In the genomic region with DNA sequence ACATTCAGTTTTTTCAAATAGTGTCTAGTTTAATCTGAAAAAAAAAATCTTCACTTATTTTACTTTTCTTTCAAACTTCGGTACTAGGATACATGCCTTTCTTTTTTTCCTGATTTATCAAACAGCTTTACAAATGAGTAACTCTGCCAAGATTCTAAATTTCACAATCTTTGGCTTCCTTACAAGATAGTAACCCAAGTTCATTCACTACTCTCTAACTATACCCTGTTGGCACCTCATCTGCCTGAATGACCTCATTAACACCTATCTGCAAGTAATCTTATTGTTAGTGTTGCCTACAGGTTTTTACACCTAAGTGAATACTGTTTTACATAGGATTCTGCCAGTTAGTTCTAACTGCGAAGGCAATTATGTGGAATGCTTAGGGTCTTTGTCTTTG, we compare ENCODE assay signal across 1 cellular context.
TF ChIP-seq lines count a peak whose summit lies in the region.

No MANE protein-coding gene starts in this region.

TF ChIP-seq in GM12878, 131 proteins besides CTCF, POLR2A, EP300 and RAD21 (continued from another document):
- TF ChIP-seq, protein P1, sequence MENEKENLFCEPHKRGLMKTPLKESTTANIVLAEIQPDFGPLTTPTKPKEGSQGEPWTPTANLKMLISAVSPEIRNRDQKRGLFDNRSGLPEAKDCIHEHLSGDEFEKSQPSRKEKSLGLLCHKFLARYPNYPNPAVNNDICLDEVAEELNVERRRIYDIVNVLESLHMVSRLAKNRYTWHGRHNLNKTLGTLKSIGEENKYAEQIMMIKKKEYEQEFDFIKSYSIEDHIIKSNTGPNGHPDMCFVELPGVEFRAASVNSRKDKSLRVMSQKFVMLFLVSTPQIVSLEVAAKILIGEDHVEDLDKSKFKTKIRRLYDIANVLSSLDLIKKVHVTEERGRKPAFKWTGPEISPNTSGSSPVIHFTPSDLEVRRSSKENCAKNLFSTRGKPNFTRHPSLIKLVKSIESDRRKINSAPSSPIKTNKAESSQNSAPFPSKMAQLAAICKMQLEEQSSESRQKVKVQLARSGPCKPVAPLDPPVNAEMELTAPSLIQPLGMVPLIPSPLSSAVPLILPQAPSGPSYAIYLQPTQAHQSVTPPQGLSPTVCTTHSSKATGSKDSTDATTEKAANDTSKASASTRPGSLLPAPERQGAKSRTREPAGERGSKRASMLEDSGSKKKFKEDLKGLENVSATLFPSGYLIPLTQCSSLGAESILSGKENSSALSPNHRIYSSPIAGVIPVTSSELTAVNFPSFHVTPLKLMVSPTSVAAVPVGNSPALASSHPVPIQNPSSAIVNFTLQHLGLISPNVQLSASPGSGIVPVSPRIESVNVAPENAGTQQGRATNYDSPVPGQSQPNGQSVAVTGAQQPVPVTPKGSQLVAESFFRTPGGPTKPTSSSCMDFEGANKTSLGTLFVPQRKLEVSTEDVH (IDR thresholded peaks at IDR 0.05; ENCODE audit: low read depth, partially characterized antibody), result no peak
- TF ChIP-seq SRF (IDR thresholded peaks at IDR 0.05; ENCODE audit: low read depth in 2 of 2, low read length in 2 of 2), result no peak
- TF ChIP-seq BACH1 (IDR thresholded peaks at IDR 0.05; ENCODE audit: borderline replicate concordance), result no peak
- no peak for TF ChIP-seq CBX3 (IDR thresholded peaks at IDR 0.05; ENCODE audit: borderline replicate concordance, low read depth)
- TF ChIP-seq HDGF (IDR thresholded peaks at IDR 0.05), result no peak
- TF ChIP-seq TARDBP (IDR thresholded peaks at IDR 0.05; ENCODE audit: borderline replicate concordance), result no peak
- no peak for TF ChIP-seq YBX1 (IDR thresholded peaks at IDR 0.05)
- no peak for TF ChIP-seq CREM (IDR thresholded peaks at IDR 0.05; ENCODE audit: low read depth)
- TF ChIP-seq, protein P2, sequence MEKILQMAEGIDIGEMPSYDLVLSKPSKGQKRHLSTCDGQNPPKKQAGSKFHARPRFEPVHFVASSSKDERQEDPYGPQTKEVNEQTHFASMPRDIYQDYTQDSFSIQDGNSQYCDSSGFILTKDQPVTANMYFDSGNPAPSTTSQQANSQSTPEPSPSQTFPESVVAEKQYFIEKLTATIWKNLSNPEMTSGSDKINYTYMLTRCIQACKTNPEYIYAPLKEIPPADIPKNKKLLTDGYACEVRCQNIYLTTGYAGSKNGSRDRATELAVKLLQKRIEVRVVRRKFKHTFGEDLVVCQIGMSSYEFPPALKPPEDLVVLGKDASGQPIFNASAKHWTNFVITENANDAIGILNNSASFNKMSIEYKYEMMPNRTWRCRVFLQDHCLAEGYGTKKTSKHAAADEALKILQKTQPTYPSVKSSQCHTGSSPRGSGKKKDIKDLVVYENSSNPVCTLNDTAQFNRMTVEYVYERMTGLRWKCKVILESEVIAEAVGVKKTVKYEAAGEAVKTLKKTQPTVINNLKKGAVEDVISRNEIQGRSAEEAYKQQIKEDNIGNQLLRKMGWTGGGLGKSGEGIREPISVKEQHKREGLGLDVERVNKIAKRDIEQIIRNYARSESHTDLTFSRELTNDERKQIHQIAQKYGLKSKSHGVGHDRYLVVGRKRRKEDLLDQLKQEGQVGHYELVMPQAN (conservative IDR thresholded peaks at IDR 0.05), result no peak
- TF ChIP-seq TCF7 (IDR thresholded peaks at IDR 0.05; ENCODE audit: borderline replicate concordance), result no peak
- no peak for TF ChIP-seq SP1 (IDR thresholded peaks at IDR 0.05; ENCODE audit: low read depth, low read length)
TF ChIP-seq in GM12878: peak in this region for 0.
